Comparison of ENCODE assay signal across 20 cellular contexts in the genomic region with DNA sequence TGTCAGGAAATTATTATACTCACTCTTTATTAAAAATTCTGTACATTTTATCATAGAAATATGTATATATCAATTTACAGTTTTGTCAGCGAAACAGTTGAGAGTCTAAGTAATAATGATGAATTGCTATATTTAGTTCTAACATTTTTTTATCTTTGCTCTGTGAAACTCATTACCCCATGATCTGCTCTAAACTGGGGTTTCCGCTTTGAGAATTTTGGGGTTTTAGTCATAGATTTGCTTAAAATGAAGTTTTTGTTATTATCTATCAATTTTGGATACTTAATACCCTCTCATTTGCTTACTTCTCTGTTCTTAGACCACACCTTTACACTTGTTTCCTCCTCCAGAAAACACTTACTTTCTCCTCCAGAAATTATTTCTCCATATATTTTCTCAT.
DNase-seq lines count a peak whose midpoint lies in the region; ATAC-seq and TF ChIP-seq lines count a peak whose summit lies in the region.
"Had no signal": no experiment of that assay in that cellular context is flagged by ENCODE, and none has a peak within 500 bp of the region (broad histone marks: within the 10 kb centered on the region; RNA-seq: fewer than 3 reads in every experiment).

No MANE protein-coding gene starts in this region.

- H3K9me2 ChIP-seq in Loucy (replicated peaks; ENCODE audit: low read depth, low read length) = no peaks in the 10 kb centered on the region

- H3K4me3 ChIP-seq in Loucy (ENCODE audit: low read length, poor library complexity, severe bottlenecking) (peak overlapping the region; percentile 26), smooth muscle cell (no peak overlapping the region)
- H3K4me3 ChIP-seq: BLaER1, GM12878 had no signal

- H3K4me3 Mint-ChIP-seq in mesothelial cell of epicardium = no peak overlapping the region
- H3K4me3 Mint-ChIP-seq: CD14-positive monocyte; CD4-positive, alpha-beta memory T cell; CD8-positive, alpha-beta memory T cell had no signal

- TF ChIP-seq CTCF in Loucy (conservative IDR thresholded peaks at IDR 0.05; ENCODE audit: low read length) (no peak), mesothelial cell of epicardium (IDR thresholded peaks at IDR 0.05; ENCODE audit: unreplicated experiment) (no peak), smooth muscle cell (IDR thresholded peaks at IDR 0.05; ENCODE audit: borderline replicate concordance, insufficient read depth, poor library complexity, severe bottlenecking) (no peak)

- no peaks in the 10 kb centered on the region for H3K27me3 Mint-ChIP-seq in mesothelial cell of epicardium (ENCODE audit: low read depth)
- H3K27me3 Mint-ChIP-seq: CD4-positive, alpha-beta memory T cell; CD4-positive, CD25-positive, alpha-beta regulatory T cell; CD8-positive, alpha-beta memory T cell had no signal

- H3K27me3 ChIP-seq in Loucy (ENCODE audit: insufficient read depth, low read length, poor library complexity, severe bottlenecking) (no peaks in the 10 kb centered on the region), smooth muscle cell (ENCODE audit: low read depth) (no peaks in the 10 kb centered on the region)
- H3K27me3 ChIP-seq: BE2C, BLaER1 had no signal

- no peaks in the 10 kb centered on the region for H3K79me2 ChIP-seq in Loucy (ENCODE audit: insufficient read depth, low read length)
- H3K79me2 ChIP-seq in smooth muscle cell (ENCODE audit: low read depth) = no peaks in the 10 kb centered on the region

- 97% methylated on average over 2 of the region's 2 CpGs for WGBS in smooth muscle cell (ENCODE audit: low lambda C conversion rate)

- H3K9ac ChIP-seq in Loucy (ENCODE audit: low read depth, low read length, poor library complexity, severe bottlenecking) (peak overlapping the region; percentile 33), smooth muscle cell (ENCODE audit: low read depth) (no peak overlapping the region)
- H3K9ac ChIP-seq: BLaER1 had no signal

- H3K9me3 ChIP-seq in Loucy (ENCODE audit: insufficient read depth, low read depth, low read length) = no peaks in the 10 kb centered on the region
- no peaks in the 10 kb centered on the region for H3K9me3 ChIP-seq in smooth muscle cell (replicated peaks; ENCODE audit: low read depth)
- H3K9me3 ChIP-seq: BE2C, BLaER1 had no signal

- no peaks in the 10 kb centered on the region for H3F3A ChIP-seq in Loucy (ENCODE audit: low read depth)
- no peaks in the 10 kb centered on the region for H3F3A ChIP-seq in smooth muscle cell (ENCODE audit: low read depth)

- H3K4me1 ChIP-seq in Loucy (ENCODE audit: insufficient read depth, low read length, poor library complexity, severe bottlenecking) (peaks cover 49% of the 10 kb centered on the region), smooth muscle cell (ENCODE audit: low read depth) (no peaks in the 10 kb centered on the region)
- H3K4me1 ChIP-seq: BLaER1 had no signal

- H2AFZ ChIP-seq in Loucy (ENCODE audit: low read length) = no peak overlapping the region
- H2AFZ ChIP-seq in smooth muscle cell (ENCODE audit: low read depth) = peak overlapping the region; percentile 36

- peak overlapping the region; percentile 37 for H3K27ac Mint-ChIP-seq in mesothelial cell of epicardium
- H3K27ac Mint-ChIP-seq: CD14-positive monocyte; CD4-positive, alpha-beta memory T cell; CD4-positive, CD25-positive, alpha-beta regulatory T cell; CD8-positive, alpha-beta memory T cell had no signal

- H3K36me3 Mint-ChIP-seq in mesothelial cell of epicardium = peaks cover 2% of the 10 kb centered on the region
- H3K36me3 Mint-ChIP-seq: CD14-positive monocyte; CD4-positive, alpha-beta memory T cell; CD4-positive, CD25-positive, alpha-beta regulatory T cell; CD8-positive, alpha-beta memory T cell had no signal

- no peak overlapping the region for H3K27ac ChIP-seq in smooth muscle cell (ENCODE audit: low read depth)
- H3K27ac ChIP-seq: BLaER1 had no signal

- H4K20me1 ChIP-seq in Loucy (ENCODE audit: insufficient read depth, low read length, poor library complexity, severe bottlenecking) = no peaks in the 10 kb centered on the region
- no peaks in the 10 kb centered on the region for H4K20me1 ChIP-seq in smooth muscle cell (ENCODE audit: low read depth)
- H4K20me1 ChIP-seq: BLaER1 had no signal

- H3K4me1 Mint-ChIP-seq in mesothelial cell of epicardium = peaks cover 37% of the 10 kb centered on the region
- H3K4me1 Mint-ChIP-seq: CD14-positive monocyte; CD4-positive, alpha-beta memory T cell; CD4-positive, CD25-positive, alpha-beta regulatory T cell; CD8-positive, alpha-beta memory T cell had no signal

- H3K36me3 ChIP-seq in Loucy (ENCODE audit: insufficient read depth, low read length) = no peaks in the 10 kb centered on the region
- no peaks in the 10 kb centered on the region for H3K36me3 ChIP-seq in smooth muscle cell (ENCODE audit: low read depth)
- H3K36me3 ChIP-seq: BE2C, BLaER1 had no signal

- H3K9me3 Mint-ChIP-seq in mesothelial cell of epicardium = peaks cover 7% of the 10 kb centered on the region

- peak overlapping the region; percentile 63 for H3K4me2 ChIP-seq in Loucy (ENCODE audit: low read depth, low read length, poor library complexity, severe bottlenecking)
- no peak overlapping the region for H3K4me2 ChIP-seq in smooth muscle cell
- H3K4me2 ChIP-seq: BLaER1 had no signal

- ATAC-seq in SK-N-SH treated with all-trans-retinoic acid at 6 μM for 48 hours = no peak
- ATAC-seq: GM12878 had no signal

- no peak for DNase-seq in mesothelial cell of epicardium (ENCODE audit: low spot score in 2 of 2, unreplicated experiment in 2 of 2)
- DNase-seq in smooth muscle cell (lab: John Stamatoyannopoulos, UW; ENCODE audit: unreplicated experiment) = no peak
- DNase-seq in NK-92 treated with Interleukin-12 subunit alpha and Interleukin-12 subunit beta, amount 100 ng/mL, for 24 hours (lab: John Stamatoyannopoulos, UW) = no peak
- no peak for DNase-seq in DMS114 treated with DMSO at 0.1 percent for 48 hours (lab: John Stamatoyannopoulos, UW; ENCODE audit: unreplicated experiment)
- DNase-seq: 8988T; ACHN; BE2C; C1 segment of cervical spinal cord; CD4-positive, alpha-beta memory T cell; CD4-positive, CD25-positive, alpha-beta regulatory T cell; CD8-positive, alpha-beta memory T cell; COR-L47; DMS 273 treated with DMSO at 0.1 percent for 48 hours; DMS79 treated with DMSO at 0.1 percent for 48 hours; GF-D8 had no signal

TF ChIP-seq in SK-N-SH treated with all-trans-retinoic acid at 6 μM for 48 hours, 23 proteins besides CTCF, POLR2A, EP300 and RAD21 (continues in another document):
- no peak for TF ChIP-seq PPARA (CRISPR knock-in tag; IDR thresholded peaks at IDR 0.05; ENCODE audit: borderline replicate concordance)
- TF ChIP-seq GLIS3 (CRISPR knock-in tag; IDR thresholded peaks at IDR 0.05) = no peak
- TF ChIP-seq TOX (CRISPR knock-in tag; IDR thresholded peaks at IDR 0.05; ENCODE audit: borderline replicate concordance) = no peak
- TF ChIP-seq RARB (CRISPR knock-in tag; IDR thresholded peaks at IDR 0.05) = no peak
- TF ChIP-seq, protein P1, sequence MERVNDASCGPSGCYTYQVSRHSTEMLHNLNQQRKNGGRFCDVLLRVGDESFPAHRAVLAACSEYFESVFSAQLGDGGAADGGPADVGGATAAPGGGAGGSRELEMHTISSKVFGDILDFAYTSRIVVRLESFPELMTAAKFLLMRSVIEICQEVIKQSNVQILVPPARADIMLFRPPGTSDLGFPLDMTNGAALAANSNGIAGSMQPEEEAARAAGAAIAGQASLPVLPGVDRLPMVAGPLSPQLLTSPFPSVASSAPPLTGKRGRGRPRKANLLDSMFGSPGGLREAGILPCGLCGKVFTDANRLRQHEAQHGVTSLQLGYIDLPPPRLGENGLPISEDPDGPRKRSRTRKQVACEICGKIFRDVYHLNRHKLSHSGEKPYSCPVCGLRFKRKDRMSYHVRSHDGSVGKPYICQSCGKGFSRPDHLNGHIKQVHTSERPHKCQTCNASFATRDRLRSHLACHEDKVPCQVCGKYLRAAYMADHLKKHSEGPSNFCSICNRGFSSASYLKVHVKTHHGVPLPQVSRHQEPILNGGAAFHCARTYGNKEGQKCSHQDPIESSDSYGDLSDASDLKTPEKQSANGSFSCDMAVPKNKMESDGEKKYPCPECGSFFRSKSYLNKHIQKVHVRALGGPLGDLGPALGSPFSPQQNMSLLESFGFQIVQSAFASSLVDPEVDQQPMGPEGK (CRISPR knock-in tag; IDR thresholded peaks at IDR 0.05; ENCODE audit: borderline replicate concordance) = no peak
- TF ChIP-seq ARNTL (CRISPR knock-in tag; IDR thresholded peaks at IDR 0.05; ENCODE audit: borderline replicate concordance, low read depth) = no peak
- TF ChIP-seq TCF4 (CRISPR knock-in tag; IDR thresholded peaks at IDR 0.05; ENCODE audit: borderline replicate concordance) = no peak
- TF ChIP-seq ZNF70 (CRISPR knock-in tag; IDR thresholded peaks at IDR 0.05) = no peak
- TF ChIP-seq ZNF8 (CRISPR knock-in tag; IDR thresholded peaks at IDR 0.05) = no peak
- no peak for TF ChIP-seq BACH2 (CRISPR knock-in tag; IDR thresholded peaks at IDR 0.05; ENCODE audit: borderline replicate concordance)
- TF ChIP-seq, protein P2, sequence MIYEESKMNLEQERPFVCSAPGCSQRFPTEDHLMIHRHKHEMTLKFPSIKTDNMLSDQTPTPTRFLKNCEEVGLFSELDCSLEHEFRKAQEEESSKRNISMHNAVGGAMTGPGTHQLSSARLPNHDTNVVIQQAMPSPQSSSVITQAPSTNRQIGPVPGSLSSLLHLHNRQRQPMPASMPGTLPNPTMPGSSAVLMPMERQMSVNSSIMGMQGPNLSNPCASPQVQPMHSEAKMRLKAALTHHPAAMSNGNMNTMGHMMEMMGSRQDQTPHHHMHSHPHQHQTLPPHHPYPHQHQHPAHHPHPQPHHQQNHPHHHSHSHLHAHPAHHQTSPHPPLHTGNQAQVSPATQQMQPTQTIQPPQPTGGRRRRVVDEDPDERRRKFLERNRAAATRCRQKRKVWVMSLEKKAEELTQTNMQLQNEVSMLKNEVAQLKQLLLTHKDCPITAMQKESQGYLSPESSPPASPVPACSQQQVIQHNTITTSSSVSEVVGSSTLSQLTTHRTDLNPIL (CRISPR knock-in tag; IDR thresholded peaks at IDR 0.05; ENCODE audit: low read depth) = no peak
- TF ChIP-seq ISL1 (CRISPR knock-in tag; IDR thresholded peaks at IDR 0.05) = no peak
- TF ChIP-seq, protein P3, sequence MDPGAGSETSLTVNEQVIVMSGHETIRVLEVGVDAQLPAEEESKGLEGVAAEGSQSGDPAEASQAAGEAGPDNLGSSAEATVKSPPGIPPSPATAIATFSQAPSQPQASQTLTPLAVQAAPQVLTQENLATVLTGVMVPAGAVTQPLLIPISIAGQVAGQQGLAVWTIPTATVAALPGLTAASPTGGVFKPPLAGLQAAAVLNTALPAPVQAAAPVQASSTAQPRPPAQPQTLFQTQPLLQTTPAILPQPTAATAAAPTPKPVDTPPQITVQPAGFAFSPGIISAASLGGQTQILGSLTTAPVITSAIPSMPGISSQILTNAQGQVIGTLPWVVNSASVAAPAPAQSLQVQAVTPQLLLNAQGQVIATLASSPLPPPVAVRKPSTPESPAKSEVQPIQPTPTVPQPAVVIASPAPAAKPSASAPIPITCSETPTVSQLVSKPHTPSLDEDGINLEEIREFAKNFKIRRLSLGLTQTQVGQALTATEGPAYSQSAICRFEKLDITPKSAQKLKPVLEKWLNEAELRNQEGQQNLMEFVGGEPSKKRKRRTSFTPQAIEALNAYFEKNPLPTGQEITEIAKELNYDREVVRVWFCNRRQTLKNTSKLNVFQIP (CRISPR knock-in tag; IDR thresholded peaks at IDR 0.05; ENCODE audit: borderline replicate concordance, low read depth) = no peak
